ENCODE assay signal across 1 cellular context in the genomic region with DNA sequence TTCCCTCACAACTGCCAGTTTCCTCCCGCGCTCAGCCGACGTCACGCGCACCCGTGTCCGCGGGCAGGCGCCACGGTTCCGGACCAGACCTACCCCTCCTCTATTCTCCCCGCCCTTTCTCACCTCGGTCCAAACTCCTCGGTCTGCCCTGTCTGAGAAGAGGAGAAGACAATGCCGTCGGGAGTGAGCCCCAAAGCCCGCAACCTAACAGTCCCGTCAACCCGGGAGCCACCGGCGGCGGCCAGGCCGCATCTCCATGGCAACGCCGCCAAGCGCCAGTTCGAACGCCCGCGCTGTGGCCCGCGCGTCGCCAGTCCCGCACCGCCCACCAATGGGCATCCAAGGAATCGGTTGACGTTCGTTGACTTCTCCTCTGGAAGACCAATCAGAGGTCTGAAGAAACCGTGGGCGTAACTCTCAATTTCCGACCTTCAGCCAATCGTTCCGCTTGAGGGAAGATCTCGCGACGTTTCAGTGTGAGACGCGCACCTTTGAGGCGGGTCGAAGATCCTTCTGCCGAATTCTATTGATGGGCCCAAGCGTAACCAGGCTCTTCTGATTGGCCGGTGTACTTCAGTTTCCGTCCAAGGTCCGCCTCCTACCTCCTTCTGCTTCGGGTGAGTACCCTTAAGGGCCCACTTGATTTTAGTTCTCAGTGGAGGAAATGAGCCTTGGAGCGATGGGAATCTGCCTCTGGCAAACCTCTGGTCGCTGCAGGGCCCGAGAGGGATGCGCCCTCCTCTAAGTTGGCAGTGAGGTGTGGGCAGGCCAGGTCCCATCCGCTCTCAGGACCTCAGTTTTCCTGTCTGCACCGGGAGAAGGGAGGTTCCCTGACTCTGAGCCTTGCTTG.
TF ChIP-seq lines count a peak whose summit lies in the region.

A gene with protein sequence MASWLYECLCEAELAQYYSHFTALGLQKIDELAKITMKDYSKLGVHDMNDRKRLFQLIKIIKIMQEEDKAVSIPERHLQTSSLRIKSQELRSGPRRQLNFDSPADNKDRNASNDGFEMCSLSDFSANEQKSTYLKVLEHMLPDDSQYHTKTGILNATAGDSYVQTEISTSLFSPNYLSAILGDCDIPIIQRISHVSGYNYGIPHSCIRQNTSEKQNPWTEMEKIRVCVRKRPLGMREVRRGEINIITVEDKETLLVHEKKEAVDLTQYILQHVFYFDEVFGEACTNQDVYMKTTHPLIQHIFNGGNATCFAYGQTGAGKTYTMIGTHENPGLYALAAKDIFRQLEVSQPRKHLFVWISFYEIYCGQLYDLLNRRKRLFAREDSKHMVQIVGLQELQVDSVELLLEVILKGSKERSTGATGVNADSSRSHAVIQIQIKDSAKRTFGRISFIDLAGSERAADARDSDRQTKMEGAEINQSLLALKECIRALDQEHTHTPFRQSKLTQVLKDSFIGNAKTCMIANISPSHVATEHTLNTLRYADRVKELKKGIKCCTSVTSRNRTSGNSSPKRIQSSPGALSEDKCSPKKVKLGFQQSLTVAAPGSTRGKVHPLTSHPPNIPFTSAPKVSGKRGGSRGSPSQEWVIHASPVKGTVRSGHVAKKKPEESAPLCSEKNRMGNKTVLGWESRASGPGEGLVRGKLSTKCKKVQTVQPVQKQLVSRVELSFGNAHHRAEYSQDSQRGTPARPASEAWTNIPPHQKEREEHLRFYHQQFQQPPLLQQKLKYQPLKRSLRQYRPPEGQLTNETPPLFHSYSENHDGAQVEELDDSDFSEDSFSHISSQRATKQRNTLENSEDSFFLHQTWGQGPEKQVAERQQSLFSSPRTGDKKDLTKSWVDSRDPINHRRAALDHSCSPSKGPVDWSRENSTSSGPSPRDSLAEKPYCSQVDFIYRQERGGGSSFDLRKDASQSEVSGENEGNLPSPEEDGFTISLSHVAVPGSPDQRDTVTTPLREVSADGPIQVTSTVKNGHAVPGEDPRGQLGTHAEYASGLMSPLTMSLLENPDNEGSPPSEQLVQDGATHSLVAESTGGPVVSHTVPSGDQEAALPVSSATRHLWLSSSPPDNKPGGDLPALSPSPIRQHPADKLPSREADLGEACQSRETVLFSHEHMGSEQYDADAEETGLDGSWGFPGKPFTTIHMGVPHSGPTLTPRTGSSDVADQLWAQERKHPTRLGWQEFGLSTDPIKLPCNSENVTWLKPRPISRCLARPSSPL (N-terminal part only) (minus strand): TSS at position 286 of the 850 bp plus-strand sequence. CDS start 17,922 bp downstream, outside the sequence.
NUDT2 (plus strand) TSS at position 587 of the 850 bp plus-strand sequence. CDS start 9,471 bp downstream, outside the sequence.

TF ChIP-seq in HepG2, 621 proteins besides CTCF, POLR2A, EP300 and RAD21 (continued from another document and continues in another):
- peak; percentile 87 for TF ChIP-seq CREM (IDR thresholded peaks at IDR 0.05)
- 0 out of 2 replicates have a peak, but pooled peaks have one; percentile 47 for TF ChIP-seq CREM (CRISPR knock-in tag; IDR thresholded peaks at IDR 0.05)
- no peak for TF ChIP-seq ZNF841 (CRISPR knock-in tag; IDR thresholded peaks at IDR 0.05; ENCODE audit: borderline replicate concordance)
- TF ChIP-seq TRAFD1 (CRISPR knock-in tag; IDR thresholded peaks at IDR 0.05; ENCODE audit: borderline replicate concordance), result no peak
- peak; percentile 41 for TF ChIP-seq ZGPAT (CRISPR knock-in tag; IDR thresholded peaks at IDR 0.05)
- peak; percentile 88 for TF ChIP-seq YEATS2 (CRISPR knock-in tag; IDR thresholded peaks at IDR 0.05; ENCODE audit: borderline replicate concordance)
- peak; percentile 42; the same call in 1 of the 2 replicates for TF ChIP-seq CBFB (CRISPR knock-in tag; IDR thresholded peaks at IDR 0.05)
- TF ChIP-seq FOSL1 (CRISPR knock-in tag; IDR thresholded peaks at IDR 0.05; ENCODE audit: borderline replicate concordance), result no peak
- TF ChIP-seq, protein P1, sequence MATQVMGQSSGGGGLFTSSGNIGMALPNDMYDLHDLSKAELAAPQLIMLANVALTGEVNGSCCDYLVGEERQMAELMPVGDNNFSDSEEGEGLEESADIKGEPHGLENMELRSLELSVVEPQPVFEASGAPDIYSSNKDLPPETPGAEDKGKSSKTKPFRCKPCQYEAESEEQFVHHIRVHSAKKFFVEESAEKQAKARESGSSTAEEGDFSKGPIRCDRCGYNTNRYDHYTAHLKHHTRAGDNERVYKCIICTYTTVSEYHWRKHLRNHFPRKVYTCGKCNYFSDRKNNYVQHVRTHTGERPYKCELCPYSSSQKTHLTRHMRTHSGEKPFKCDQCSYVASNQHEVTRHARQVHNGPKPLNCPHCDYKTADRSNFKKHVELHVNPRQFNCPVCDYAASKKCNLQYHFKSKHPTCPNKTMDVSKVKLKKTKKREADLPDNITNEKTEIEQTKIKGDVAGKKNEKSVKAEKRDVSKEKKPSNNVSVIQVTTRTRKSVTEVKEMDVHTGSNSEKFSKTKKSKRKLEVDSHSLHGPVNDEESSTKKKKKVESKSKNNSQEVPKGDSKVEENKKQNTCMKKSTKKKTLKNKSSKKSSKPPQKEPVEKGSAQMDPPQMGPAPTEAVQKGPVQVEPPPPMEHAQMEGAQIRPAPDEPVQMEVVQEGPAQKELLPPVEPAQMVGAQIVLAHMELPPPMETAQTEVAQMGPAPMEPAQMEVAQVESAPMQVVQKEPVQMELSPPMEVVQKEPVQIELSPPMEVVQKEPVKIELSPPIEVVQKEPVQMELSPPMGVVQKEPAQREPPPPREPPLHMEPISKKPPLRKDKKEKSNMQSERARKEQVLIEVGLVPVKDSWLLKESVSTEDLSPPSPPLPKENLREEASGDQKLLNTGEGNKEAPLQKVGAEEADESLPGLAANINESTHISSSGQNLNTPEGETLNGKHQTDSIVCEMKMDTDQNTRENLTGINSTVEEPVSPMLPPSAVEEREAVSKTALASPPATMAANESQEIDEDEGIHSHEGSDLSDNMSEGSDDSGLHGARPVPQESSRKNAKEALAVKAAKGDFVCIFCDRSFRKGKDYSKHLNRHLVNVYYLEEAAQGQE (IDR thresholded peaks at IDR 0.05; ENCODE audit: borderline replicate concordance in 1 of 2, low read depth in 1 of 2, low read length in 2 of 2), result peak in 1 of 2 experiments; percentile 65; a peak in 1 of 4 replicates
- no peak for TF ChIP-seq FUBP1 (CRISPR knock-in tag; IDR thresholded peaks at IDR 0.05; ENCODE audit: borderline replicate concordance)
- peak; percentile 98 for TF ChIP-seq RFX3 (CRISPR knock-in tag; IDR thresholded peaks at IDR 0.05)
- TF ChIP-seq RFXANK (CRISPR knock-in tag; IDR thresholded peaks at IDR 0.05), result peak; percentile 94
- no peak for TF ChIP-seq HNRNPUL1 (IDR thresholded peaks at IDR 0.05; ENCODE audit: low read depth, low read length)
- no peak for TF ChIP-seq RORA (CRISPR knock-in tag; IDR thresholded peaks at IDR 0.05)
- TF ChIP-seq, protein P2, sequence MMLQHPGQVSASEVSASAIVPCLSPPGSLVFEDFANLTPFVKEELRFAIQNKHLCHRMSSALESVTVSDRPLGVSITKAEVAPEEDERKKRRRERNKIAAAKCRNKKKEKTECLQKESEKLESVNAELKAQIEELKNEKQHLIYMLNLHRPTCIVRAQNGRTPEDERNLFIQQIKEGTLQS (CRISPR knock-in tag; IDR thresholded peaks at IDR 0.05), result no peak; the same call in 1 of the 2 replicates
- TF ChIP-seq, protein P3, sequence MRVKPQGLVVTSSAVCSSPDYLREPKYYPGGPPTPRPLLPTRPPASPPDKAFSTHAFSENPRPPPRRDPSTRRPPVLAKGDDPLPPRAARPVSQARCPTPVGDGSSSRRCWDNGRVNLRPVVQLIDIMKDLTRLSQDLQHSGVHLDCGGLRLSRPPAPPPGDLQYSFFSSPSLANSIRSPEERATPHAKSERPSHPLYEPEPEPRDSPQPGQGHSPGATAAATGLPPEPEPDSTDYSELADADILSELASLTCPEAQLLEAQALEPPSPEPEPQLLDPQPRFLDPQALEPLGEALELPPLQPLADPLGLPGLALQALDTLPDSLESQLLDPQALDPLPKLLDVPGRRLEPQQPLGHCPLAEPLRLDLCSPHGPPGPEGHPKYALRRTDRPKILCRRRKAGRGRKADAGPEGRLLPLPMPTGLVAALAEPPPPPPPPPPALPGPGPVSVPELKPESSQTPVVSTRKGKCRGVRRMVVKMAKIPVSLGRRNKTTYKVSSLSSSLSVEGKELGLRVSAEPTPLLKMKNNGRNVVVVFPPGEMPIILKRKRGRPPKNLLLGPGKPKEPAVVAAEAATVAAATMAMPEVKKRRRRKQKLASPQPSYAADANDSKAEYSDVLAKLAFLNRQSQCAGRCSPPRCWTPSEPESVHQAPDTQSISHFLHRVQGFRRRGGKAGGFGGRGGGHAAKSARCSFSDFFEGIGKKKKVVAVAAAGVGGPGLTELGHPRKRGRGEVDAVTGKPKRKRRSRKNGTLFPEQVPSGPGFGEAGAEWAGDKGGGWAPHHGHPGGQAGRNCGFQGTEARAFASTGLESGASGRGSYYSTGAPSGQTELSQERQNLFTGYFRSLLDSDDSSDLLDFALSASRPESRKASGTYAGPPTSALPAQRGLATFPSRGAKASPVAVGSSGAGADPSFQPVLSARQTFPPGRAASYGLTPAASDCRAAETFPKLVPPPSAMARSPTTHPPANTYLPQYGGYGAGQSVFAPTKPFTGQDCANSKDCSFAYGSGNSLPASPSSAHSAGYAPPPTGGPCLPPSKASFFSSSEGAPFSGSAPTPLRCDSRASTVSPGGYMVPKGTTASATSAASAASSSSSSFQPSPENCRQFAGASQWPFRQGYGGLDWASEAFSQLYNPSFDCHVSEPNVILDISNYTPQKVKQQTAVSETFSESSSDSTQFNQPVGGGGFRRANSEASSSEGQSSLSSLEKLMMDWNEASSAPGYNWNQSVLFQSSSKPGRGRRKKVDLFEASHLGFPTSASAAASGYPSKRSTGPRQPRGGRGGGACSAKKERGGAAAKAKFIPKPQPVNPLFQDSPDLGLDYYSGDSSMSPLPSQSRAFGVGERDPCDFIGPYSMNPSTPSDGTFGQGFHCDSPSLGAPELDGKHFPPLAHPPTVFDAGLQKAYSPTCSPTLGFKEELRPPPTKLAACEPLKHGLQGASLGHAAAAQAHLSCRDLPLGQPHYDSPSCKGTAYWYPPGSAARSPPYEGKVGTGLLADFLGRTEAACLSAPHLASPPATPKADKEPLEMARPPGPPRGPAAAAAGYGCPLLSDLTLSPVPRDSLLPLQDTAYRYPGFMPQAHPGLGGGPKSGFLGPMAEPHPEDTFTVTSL (CRISPR knock-in tag; IDR thresholded peaks at IDR 0.05; ENCODE audit: borderline replicate concordance), result no peak
- TF ChIP-seq ZMYM4 (CRISPR knock-in tag; IDR thresholded peaks at IDR 0.05), result peak; percentile 44
- TF ChIP-seq, protein P4, sequence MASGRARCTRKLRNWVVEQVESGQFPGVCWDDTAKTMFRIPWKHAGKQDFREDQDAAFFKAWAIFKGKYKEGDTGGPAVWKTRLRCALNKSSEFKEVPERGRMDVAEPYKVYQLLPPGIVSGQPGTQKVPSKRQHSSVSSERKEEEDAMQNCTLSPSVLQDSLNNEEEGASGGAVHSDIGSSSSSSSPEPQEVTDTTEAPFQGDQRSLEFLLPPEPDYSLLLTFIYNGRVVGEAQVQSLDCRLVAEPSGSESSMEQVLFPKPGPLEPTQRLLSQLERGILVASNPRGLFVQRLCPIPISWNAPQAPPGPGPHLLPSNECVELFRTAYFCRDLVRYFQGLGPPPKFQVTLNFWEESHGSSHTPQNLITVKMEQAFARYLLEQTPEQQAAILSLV (CRISPR knock-in tag; IDR thresholded peaks at IDR 0.05; ENCODE audit: borderline replicate concordance), result no peak
- TF ChIP-seq FIP1L1 (IDR thresholded peaks at IDR 0.05; ENCODE audit: borderline replicate concordance, insufficient read depth, low read depth, low read length), result no peak
